Comparison of ENCODE assay signal across 25 cellular contexts in genomic region chr6:94902974-94903628, GRCh38.
DNase-seq lines count a peak whose midpoint lies in the region; ATAC-seq, FAIRE-seq and TF ChIP-seq lines count a peak whose summit lies in the region.
"Had no signal": no experiment of that assay in that cellular context is flagged by ENCODE, and none has a peak within 500 bp of the region (broad histone marks: within the 10 kb centered on the region; RNA-seq: fewer than 3 reads in every experiment).

No MANE protein-coding gene starts in this region.

- no peak overlapping the region for H3K56ac ChIP-seq in H1 (replicated peaks; ENCODE audit: insufficient read length, low read depth, low read length)

- TF ChIP-seq RAD21 in H1 (IDR thresholded peaks at IDR 0.05 in 1 of 2, conservative IDR thresholded peaks at IDR 0.05 in 1 of 2; ENCODE audit: low read depth in 2 of 2, low read length in 2 of 2), result peak; percentile 32 to 36

- H2BK120ac ChIP-seq in H1 (replicated peaks; ENCODE audit: low read depth, low read length), result no peak overlapping the region

- no peak overlapping the region for H2BK20ac ChIP-seq in H1 (ENCODE audit: low read length)

- no peak overlapping the region for H2BK12ac ChIP-seq in H1 (ENCODE audit: low read depth, low read length)

- H3K4me3 ChIP-seq in H1 (ENCODE audit: extremely low read depth in 1 of 4, insufficient read depth in 2 of 4, low read depth in 3 of 4, low read length in 4 of 4) (no peak overlapping the region), neural progenitor cell (no peak overlapping the region)
- H3K4me3 ChIP-seq: breast epithelium, tibial nerve had no signal

- H3K4me2 ChIP-seq in H1 (ENCODE audit: insufficient read depth in 1 of 2, low read depth in 2 of 2, low read length in 2 of 2) (no peak overlapping the region), neural progenitor cell (no peak overlapping the region)

- no peaks in the 10 kb centered on the region for H3K27me3 Mint-ChIP-seq in neural progenitor cell (ENCODE audit: insufficient read depth, low read depth)
- H3K27me3 Mint-ChIP-seq: activated CD4-positive, alpha-beta T cell treated with anti-CD3 and anti-CD28 coated beads, Interleukin-2, amount 10 ng/mL, durations not matched to agents 24 days and 14 days; activated naive CD8-positive, alpha-beta T cell; CD4-positive, alpha-beta memory T cell; naive thymus-derived CD4-positive, alpha-beta T cell had no signal

- H4K8ac ChIP-seq in H1 (ENCODE audit: extremely low read depth, insufficient read depth, low read length), result no peak overlapping the region; the same call in 1 of the 2 replicates

- H3K79me1 ChIP-seq in H1 (ENCODE audit: low read depth, low read length), result no peaks in the 10 kb centered on the region

- peak; percentile 8 for DNase-seq in NCI-H748 (lab: John Stamatoyannopoulos, UW; ENCODE audit: unreplicated experiment)
- no peak for DNase-seq in NCI-H748 treated with DMSO at 0.1 percent for 48 hours (lab: John Stamatoyannopoulos, UW)
- peak in 1 of 2 experiments; percentile 47 for DNase-seq in H1 (ENCODE audit: low read depth in 1 of 2, low spot score in 2 of 2)
- peak; percentile 26 for DNase-seq in neural progenitor cell (ENCODE audit: low spot score)
- DNase-seq in NCI-H1105 treated with DMSO at 0.1 percent for 48 hours (lab: John Stamatoyannopoulos, UW), result no peak
- no peak for DNase-seq in left cardiac atrium
- DNase-seq in NCI-H1930 (lab: John Stamatoyannopoulos, UW), result no peak
- DNase-seq: activated CD4-positive, alpha-beta T cell treated with anti-CD3 and anti-CD28 coated beads, Interleukin-2, amount 10 ng/mL, durations not matched to agents 24 days and 14 days; activated effector memory CD4-positive, alpha-beta T cell treated with Interleukin-2 at 50 U/mL for 16 hours; CD4-positive, alpha-beta memory T cell; effector CD4-positive, alpha-beta T cell; H7; kidney; naive thymus-derived CD4-positive, alpha-beta T cell; NCI-H1694 treated with DMSO at 0.1 percent for 48 hours; NCI-H526 treated with DMSO at 0.1 percent for 48 hours; occipital lobe; stimulated activated CD4-positive, alpha-beta T cell treated with anti-CD3 and anti-CD28 coated beads, Interleukin-15, amount 100 ng/mL, for 24 hours; stimulated activated CD4-positive, alpha-beta T cell treated with anti-CD3 and anti-CD28 coated beads, Interleukin-4, amount 100 ng/mL, for 4 hours had no signal

- H2BK15ac ChIP-seq in H1 (ENCODE audit: low read length), result no peak overlapping the region

- no peak for TF ChIP-seq EP300 in H1 (IDR thresholded peaks at IDR 0.05; ENCODE audit: borderline replicate concordance in 1 of 2, low read depth in 2 of 2, low read length in 2 of 2)

- H3K4me3 Mint-ChIP-seq in neural progenitor cell, result no peak overlapping the region
- H3K4me3 Mint-ChIP-seq: activated CD4-positive, alpha-beta T cell treated with anti-CD3 and anti-CD28 coated beads, Interleukin-2, amount 10 ng/mL, durations not matched to agents 24 days and 14 days; activated naive CD8-positive, alpha-beta T cell; CD4-positive, alpha-beta memory T cell; naive thymus-derived CD4-positive, alpha-beta T cell had no signal

- H3K4me1 ChIP-seq in H1 (replicated peaks in 1 of 4; ENCODE audit: control insufficient read depth in 3 of 4, insufficient read depth in 4 of 4, low read length in 3 of 4) (no peaks in the 10 kb centered on the region), neural progenitor cell (no peaks in the 10 kb centered on the region)
- H3K4me1 ChIP-seq: breast epithelium, tibial nerve had no signal

- WGBS in H1 (ENCODE audit: extremely low coverage in 1 of 2, insufficient coverage in 1 of 2, insufficient read length in 1 of 2, insufficient replicate concordance in 2 of 2, low coverage in 1 of 2, low lambda C conversion rate in 2 of 2, missing lambda C conversion rate in 1 of 2), 2 experiments, result 92% methylated on average over 1 of the region's 1 CpG; no CpG with 5 or more reads in 1 of the 2 experiments

- no peak overlapping the region for H3K4ac ChIP-seq in H1 (replicated peaks; ENCODE audit: insufficient read length, low read depth, low read length)

- H3K14ac ChIP-seq in H1 (ENCODE audit: insufficient read length), result no peak overlapping the region

- H3K36me3 ChIP-seq in H1 (ENCODE audit: control insufficient read depth in 2 of 4, insufficient read depth in 4 of 4, low read length in 3 of 4) (no peaks in the 10 kb centered on the region), neural progenitor cell (no peaks in the 10 kb centered on the region)
- H3K36me3 ChIP-seq: breast epithelium, tibial nerve had no signal

- H3F3A ChIP-seq in neural progenitor cell (ENCODE audit: low read depth), result no peaks in the 10 kb centered on the region

- no peak for TF ChIP-seq POLR2A in H1 (IDR thresholded peaks at IDR 0.05; ENCODE audit: control extremely low read depth in 1 of 2, low read depth in 2 of 2, low read length in 2 of 2)

- FAIRE-seq in H1 (lab: Jason Lieb, UNC), result no peak
- FAIRE-seq: GM12892, kidney had no signal

- H3K79me2 ChIP-seq in H1 (ENCODE audit: control insufficient read depth in 1 of 2, insufficient read depth in 2 of 2, low read length in 2 of 2) (no peaks in the 10 kb centered on the region), neural progenitor cell (ENCODE audit: low read depth) (no peaks in the 10 kb centered on the region)

- no peaks in the 10 kb centered on the region for H3K36me3 Mint-ChIP-seq in neural progenitor cell
- H3K36me3 Mint-ChIP-seq: activated naive CD8-positive, alpha-beta T cell; CD4-positive, alpha-beta memory T cell; naive thymus-derived CD4-positive, alpha-beta T cell had no signal

- H3K23me2 ChIP-seq in H1 (ENCODE audit: low read depth, low read length), result no peaks in the 10 kb centered on the region

- ATAC-seq in left cardiac atrium, result no peak
- ATAC-seq: naive thymus-derived CD4-positive, alpha-beta T cell had no signal

- H3K9ac ChIP-seq in H1 (replicated peaks in 1 of 4; ENCODE audit: extremely low read depth in 1 of 4, low read depth in 3 of 4, low read length in 3 of 4) (no peak overlapping the region), neural progenitor cell (no peak overlapping the region)

- H3K23ac ChIP-seq in H1 (ENCODE audit: insufficient read length), result no peak overlapping the region

- H3K27ac Mint-ChIP-seq in neural progenitor cell, result no peak overlapping the region
- H3K27ac Mint-ChIP-seq: activated CD4-positive, alpha-beta T cell treated with anti-CD3 and anti-CD28 coated beads, Interleukin-2, amount 10 ng/mL, durations not matched to agents 24 days and 14 days; activated naive CD8-positive, alpha-beta T cell; CD4-positive, alpha-beta memory T cell; naive thymus-derived CD4-positive, alpha-beta T cell had no signal

- no peak overlapping the region for H2BK5ac ChIP-seq in H1 (ENCODE audit: low read depth, low read length)

- no peak overlapping the region for H4K5ac ChIP-seq in H1 (ENCODE audit: insufficient read length, low read depth, low read length)

- H3K27me3 ChIP-seq in H1 (replicated peaks in 1 of 4; ENCODE audit: control insufficient read depth in 3 of 4, extremely low read depth in 1 of 4, insufficient read depth in 3 of 4, low read length in 3 of 4) (no peaks in the 10 kb centered on the region), neural progenitor cell (no peaks in the 10 kb centered on the region)
- H3K27me3 ChIP-seq: breast epithelium, tibial nerve had no signal

- no peak overlapping the region for H3K18ac ChIP-seq in H1 (ENCODE audit: extremely low read depth, low read length)

- H4K20me1 ChIP-seq in H1 (replicated peaks in 1 of 2; ENCODE audit: control insufficient read depth in 1 of 2, insufficient read depth in 2 of 2, low read length in 2 of 2) (no peaks in the 10 kb centered on the region), neural progenitor cell (ENCODE audit: low read depth) (no peaks in the 10 kb centered on the region)

- no peaks in the 10 kb centered on the region for H3K9me3 ChIP-seq in H1 (ENCODE audit: insufficient read depth in 2 of 2, low read depth in 1 of 2, low read length in 1 of 2)
- H3K9me3 ChIP-seq in neural progenitor cell (ENCODE audit: low read depth), result no peaks in the 10 kb centered on the region
- H3K9me3 ChIP-seq: breast epithelium, tibial nerve had no signal

- no peaks in the 10 kb centered on the region for H3K4me1 Mint-ChIP-seq in neural progenitor cell
- H3K4me1 Mint-ChIP-seq: activated CD4-positive, alpha-beta T cell treated with anti-CD3 and anti-CD28 coated beads, Interleukin-2, amount 10 ng/mL, durations not matched to agents 24 days and 14 days; CD4-positive, alpha-beta memory T cell; naive thymus-derived CD4-positive, alpha-beta T cell had no signal

- intact Hi-C loops in left cardiac atrium (cut with DNase I), result no loop called here

- H4K91ac ChIP-seq in H1 (replicated peaks; ENCODE audit: insufficient read length, low read length), result no peak overlapping the region

- H3K9me3 Mint-ChIP-seq in neural progenitor cell, result no peaks in the 10 kb centered on the region
- H3K9me3 Mint-ChIP-seq: activated CD4-positive, alpha-beta T cell treated with anti-CD3 and anti-CD28 coated beads, Interleukin-2, amount 10 ng/mL, durations not matched to agents 24 days and 14 days had no signal

- TF ChIP-seq CTCF in LNCAP (IDR thresholded peaks at IDR 0.05) (0 out of 2 replicates have a peak, but pooled peaks have one; percentile 13), H1 (IDR thresholded peaks at IDR 0.05; ENCODE audit: control extremely low read depth in 1 of 3, insufficient read depth in 1 of 3, low read depth in 1 of 3, low read length in 3 of 3) (peak in 1 of 3 experiments; percentile 54; a peak in 1 of 4 replicates), neural progenitor cell (IDR thresholded peaks at IDR 0.05) (peak; percentile 30)

- CTCF ChIA-PET in H1 (lab: Charles Lee; ENCODE audit: partially characterized antibody), result interaction anchor here (1.3 to 1.5 kb wide), 2 partner anchors 89 to 181 kb away, joined by 3 to 4 read pairs; no protein-coding TSS in a partner anchor

- no peak overlapping the region for H2AK5ac ChIP-seq in H1 (ENCODE audit: low read depth, low read length)

- H3K27ac ChIP-seq in H1 (ENCODE audit: low read depth, low read length) (no peak overlapping the region), neural progenitor cell (no peak overlapping the region)
- H3K27ac ChIP-seq: breast epithelium, epithelial cell of prostate, tibial nerve had no signal

- POLR2A ChIA-PET in H1 (lab: Charles Lee; ENCODE audit: partially characterized antibody), result no interaction called here

- H2AFZ ChIP-seq in H1 (ENCODE audit: low read length), result peak overlapping the region; percentile 3; the same call in 1 of the 2 replicates
- no peak overlapping the region for H2AFZ ChIP-seq in neural progenitor cell (replicated peaks)

TF ChIP-seq in H1, 55 proteins besides CTCF, POLR2A, EP300 and RAD21:
- TF ChIP-seq KDM5A (IDR thresholded peaks at IDR 0.05; ENCODE audit: low read length) (no peak), GABPA (IDR thresholded peaks at IDR 0.05; ENCODE audit: borderline replicate concordance, insufficient read depth, low read length) (no peak), CEBPB (IDR thresholded peaks at IDR 0.05; ENCODE audit: low read depth, low read length) (no peak), TBP (IDR thresholded peaks at IDR 0.05; ENCODE audit: low read depth, low read length) (no peak), RXRA (IDR thresholded peaks at IDR 0.05; ENCODE audit: insufficient read depth, low read depth, low read length) (no peak), NRF1 (IDR thresholded peaks at IDR 0.05; ENCODE audit: low read depth, low read length) (no peak), POU5F1 (IDR thresholded peaks at IDR 0.05; ENCODE audit: low read depth, low read length) (no peak)

Comparison
In these comparisons a context has a peak if more than half of its experiments do, and no peak if none do; other contexts are left out.
1. DNase-seq: peak in NCI-H748 (single experiment) and neural progenitor cell (single experiment); none in NCI-H748 treated with DMSO at 0.1 percent for 48 hours (single experiment), NCI-H1105 treated with DMSO at 0.1 percent for 48 hours (single experiment), left cardiac atrium (single experiment) and NCI-H1930 (0 of 2).